ENCODE assay signal across 22 cellular contexts in genomic region chr22:37830093-37830842, GRCh38. TPM values are rescaled to one million over a fixed set of nuclear protein-coding genes. Genes with fewer than 3 reads are reported as not detected.
A peak's percentile ranks its signal among the peaks of the same experiment; 100 is the strongest.
DNase-seq lines count a peak whose midpoint lies in the region; ATAC-seq, FAIRE-seq and TF ChIP-seq lines count a peak whose summit lies in the region.
"Had no signal": no experiment of that assay in that cellular context is flagged by ENCODE, and none has a peak within 500 bp of the region (broad histone marks: within the 10 kb centered on the region; RNA-seq: fewer than 3 reads in every experiment).

No MANE protein-coding gene starts in this region.

- ATAC-seq in right cardiac atrium (no peak), heart left ventricle (no peak), K562 (no peak)
- no peak for ATAC-seq in stimulated activated memory B cell treated with anti-CD40 and anti-IgM and Interleukin-4, amounts not matched to agents 10 μg/mL and 1 μg/mL and 100 μg/mL, for 72 hours
- ATAC-seq: CD8-positive, alpha-beta T cell had no signal

- H3K4me2 ChIP-seq in K562 (ENCODE audit: insufficient read depth, low read length), result no peak overlapping the region

- FAIRE-seq in K562 (lab: Jason Lieb, UNC), result no peak
- FAIRE-seq: D721Med, G401.6, GM12891, H1 had no signal

- no peaks in the 10 kb centered on the region for H3K79me2 ChIP-seq in K562 (ENCODE audit: control insufficient read depth, insufficient read depth, low read length)

- H3K4me1 Mint-ChIP-seq in stimulated activated memory B cell treated with anti-CD40 and anti-IgM and Interleukin-4, amounts not matched to agents 10 μg/mL and 1 μg/mL and 100 μg/mL, for 72 hours, result no peaks in the 10 kb centered on the region
- H3K4me1 Mint-ChIP-seq: CD14-positive monocyte had no signal

- CTCF ChIA-PET in RWPE1 (lab: Yijun Ruan, JAX), result interaction anchor here (0.8 kb wide), 1 partner anchor 33 kb away, joined by 3 read pairs; no protein-coding TSS in a partner anchor
- CTCF ChIA-PET in K562 (lab: Yijun Ruan, JAX; ENCODE audit: low intra/inter-chr PET ratio), result no interaction called here

- H3K9me3 ChIP-seq in right cardiac atrium (ENCODE audit: control insufficient read depth, low read length), result no peaks in the 10 kb centered on the region
- no peaks in the 10 kb centered on the region for H3K9me3 ChIP-seq in heart left ventricle
- H3K9me3 ChIP-seq in K562 (replicated peaks; ENCODE audit: control insufficient read depth, insufficient read depth, low read depth, low read length), result no peaks in the 10 kb centered on the region

- H3K27me3 ChIP-seq in right cardiac atrium (ENCODE audit: control insufficient read depth, insufficient read depth) (no peaks in the 10 kb centered on the region), heart left ventricle (no peaks in the 10 kb centered on the region), K562 (ENCODE audit: control insufficient read depth in 2 of 2, insufficient read depth in 2 of 2, low read length in 2 of 2) (no peaks in the 10 kb centered on the region)

- POLR2A ChIA-PET in RWPE1 (lab: Yijun Ruan, JAX; ENCODE audit: low non-redundant PET), result no interaction called here
- POLR2A ChIA-PET in K562 (lab: Yijun Ruan, JAX), result interaction anchor here (0.7 to 1.2 kb wide), 3 partner anchors 13 to 175 kb away, joined by 3 to 4 read pairs (median 4); no protein-coding TSS in a partner anchor

- peaks cover 40% of the 10 kb centered on the region for H3K36me3 Mint-ChIP-seq in stimulated activated memory B cell treated with anti-CD40 and anti-IgM and Interleukin-4, amounts not matched to agents 10 μg/mL and 1 μg/mL and 100 μg/mL, for 72 hours

- in situ Hi-C loops in K562 (cut with MboI), result no loop called here

- no peak overlapping the region for H2AFZ ChIP-seq in K562 (ENCODE audit: low read depth, low read length)

- no TSS peak for BruUV-seq in K562 (replicated peaks; lab: Mats Ljungman, UMichigan)

- TF ChIP-seq POLR2A in heart left ventricle (IDR thresholded peaks at IDR 0.05) (no peak), K562 (conservative IDR thresholded peaks at IDR 0.05) (no peak)

- 96% methylated on average over 14 of the region's 14 CpGs for WGBS in right cardiac atrium
- 87 to 96% (median 92%) methylated on average over 13 to 14 of the region's 14 CpGs for WGBS in heart left ventricle, 4 donors
- 81% methylated on average over 10 of the region's 14 CpGs for WGBS in K562 (ENCODE audit: insufficient coverage, low coverage, missing lambda C conversion rate)

- peak overlapping the region in 1 of 2 experiments; percentile 52; a peak in 2 of 4 replicates for H3K9ac ChIP-seq in K562 (ENCODE audit: insufficient read depth in 1 of 2, low read depth in 2 of 2, low read length in 2 of 2)

- H3K27ac Mint-ChIP-seq in stimulated activated memory B cell treated with anti-CD40 and anti-IgM and Interleukin-4, amounts not matched to agents 10 μg/mL and 1 μg/mL and 100 μg/mL, for 72 hours, result no peak overlapping the region
- H3K27ac Mint-ChIP-seq: CD8-positive, alpha-beta T cell had no signal

- H3K27ac ChIP-seq in right cardiac atrium (ENCODE audit: low read length), result no peak overlapping the region
- H3K27ac ChIP-seq in heart left ventricle, result no peak overlapping the region
- peak overlapping the region; percentile 33 for H3K27ac ChIP-seq in RWPE1
- H3K27ac ChIP-seq in K562 (ENCODE audit: extremely low read depth, low read depth, low read length), result no peak overlapping the region
- H3K27ac ChIP-seq: 22Rv1 had no signal

- no peak for TF ChIP-seq RAD21 in K562 (CRISPR knock-in tag; conservative IDR thresholded peaks at IDR 0.05 in 1 of 2, IDR thresholded peaks at IDR 0.05 in 1 of 2)

- H3K36me3 ChIP-seq in heart left ventricle (peaks cover 0 to 65% (median 54%) of the 10 kb centered on the region in 9 donors), K562 (ENCODE audit: control insufficient read depth, insufficient read depth, low read length) (peaks cover 52% of the 10 kb centered on the region; the same call in 2 of the 3 replicates)

- H4K20me1 ChIP-seq in K562 (replicated peaks; ENCODE audit: control insufficient read depth, insufficient read depth, low read length), result no peaks in the 10 kb centered on the region

- H3K4me1 ChIP-seq in right cardiac atrium (ENCODE audit: control insufficient read depth, insufficient read depth, low read length) (no peaks in the 10 kb centered on the region), heart left ventricle (peaks cover 0 to 15% (median 3%) of the 10 kb centered on the region in 12 donors), K562 (replicated peaks in 1 of 2; ENCODE audit: control insufficient read depth in 2 of 2, insufficient read depth in 2 of 2, low read length in 2 of 2) (no peaks in the 10 kb centered on the region; a peak in 1 of 5 replicates)

- H3K9me1 ChIP-seq in K562 (ENCODE audit: control insufficient read depth, insufficient read depth, low read length), result no peaks in the 10 kb centered on the region

- H3K9me3 Mint-ChIP-seq in stimulated activated memory B cell treated with anti-CD40 and anti-IgM and Interleukin-4, amounts not matched to agents 10 μg/mL and 1 μg/mL and 100 μg/mL, for 72 hours, result no peaks in the 10 kb centered on the region
- H3K9me3 Mint-ChIP-seq: CD14-positive monocyte; CD8-positive, alpha-beta T cell had no signal

- no peak for TF ChIP-seq EP300 in K562 (IDR thresholded peaks at IDR 0.05; ENCODE audit: low read length)

- DNase-seq in right cardiac atrium (peak in 2 of 3 donors; percentile 21 to 31), heart left ventricle (no peak), RWPE1 (ENCODE audit: low spot score) (no peak), K562 (ENCODE audit: extremely low read depth in 1 of 4, low spot score in 3 of 4) (no peak), anterior cingulate cortex (lab: John Stamatoyannopoulos, UW) (no peak)
- no peak for DNase-seq in activated CD4-positive, alpha-beta T cell treated with anti-CD3 and anti-CD28 coated beads for 1 hour
- DNase-seq: CD8-positive, alpha-beta T cell; COR-L47; DMS153; DMS79 treated with DMSO at 0.1 percent for 48 hours; EL; HCEC 1CT had no signal

- H3K4me3 Mint-ChIP-seq in stimulated activated memory B cell treated with anti-CD40 and anti-IgM and Interleukin-4, amounts not matched to agents 10 μg/mL and 1 μg/mL and 100 μg/mL, for 72 hours, result no peak overlapping the region
- H3K4me3 Mint-ChIP-seq: CD14-positive monocyte; CD8-positive, alpha-beta T cell had no signal

- intact Hi-C loops in right cardiac atrium (cut with DNase I), result no loop called here
- intact Hi-C loops in heart left ventricle (cut with DNase I), result no loop called here
- intact Hi-C loops in K562 (cut with micrococcal nuclease), result no loop called here

- H3K4me3 ChIP-seq in right cardiac atrium (ENCODE audit: low read length) (no peak overlapping the region), heart left ventricle (no peak overlapping the region), K562 (no peak overlapping the region)

- H3K27me3 Mint-ChIP-seq in stimulated activated memory B cell treated with anti-CD40 and anti-IgM and Interleukin-4, amounts not matched to agents 10 μg/mL and 1 μg/mL and 100 μg/mL, for 72 hours, result peaks cover 6% of the 10 kb centered on the region

- TF ChIP-seq CTCF in heart left ventricle (IDR thresholded peaks at IDR 0.05), result no peak
- no peak for TF ChIP-seq CTCF in RWPE1 (conservative IDR thresholded peaks at IDR 0.05; ENCODE audit: low read depth)
- no peak for TF ChIP-seq CTCF in K562 (IDR thresholded peaks at IDR 0.05 in 2 of 3, conservative IDR thresholded peaks at IDR 0.05 in 1 of 3; ENCODE audit: insufficient read depth in 2 of 3, low read depth in 1 of 3, low read length in 3 of 3)

RNA-seq across cellular contexts. Expression of gene GALR3, which starts 7.1 kb away (rescaled TPM):
- total RNA-seq in right cardiac atrium (not detected), heart left ventricle (not detected), K562 (2014; rRNA removed) (0.24 TPM in 1 of 2 replicates, not detected in the other), K562 (2014; rRNA removed; fragmentation: Illumina TruSeq; extraction: Trizol) (not detected in 2 replicates), K562 (2015; rRNA removed; fragmentation: Illumina TruSeq; extraction: Trizol) (not detected in 2 replicates), K562 (2021) (0.13 and 0.31 TPM in 2 replicates)
- polyA plus RNA-seq in right cardiac atrium (not detected), heart left ventricle (not detected), K562 (2011; rRNA removed) (0.11 TPM in 1 of 2 replicates, not detected in the other), K562 (2014; fragmentation: Illumina TruSeq; extraction: Trizol) (not detected in 2 replicates), K562 (2014; fragmentation: Nextera tagmentation; extraction: Ambion mirVana) (not detected), K562 (2014; rRNA removed) (not detected in 2 replicates)
- total RNA-seq in K562 (2011; cell fraction: chromatin; rRNA removed; ENCODE audit: low replicate concordance), result 0.44 TPM in 1 of 2 replicates, not detected in the other
- 0.33 and 0.53 TPM in 2 replicates for total RNA-seq in K562 (2011; cell fraction: nucleolus; rRNA removed)
- total RNA-seq in K562 (2011; cell fraction: nucleoplasm; rRNA removed), result 0.69 TPM in 1 of 2 replicates, not detected in the other
- polyA plus RNA-seq in K562 (2011; cell fraction: cytosol; rRNA removed), result 0.07 TPM in 1 of 2 replicates, not detected in the other
- polyA plus RNA-seq in K562 (2011; cell fraction: nucleus; rRNA removed), result 0.33 and 0.38 TPM in 2 replicates
- polyA plus RNA-seq in K562 (2012), result 0.28 TPM in 1 of 2 replicates, not detected in the other
- polyA minus RNA-seq in K562 (2011; rRNA and poly(A)+ RNA removed), result not detected in 2 replicates
- not detected in 2 replicates for polyA minus RNA-seq in K562 (2011; cell fraction: cytosol; rRNA and poly(A)+ RNA removed)
- 0.27 TPM in 1 of 2 replicates, not detected in the other for polyA minus RNA-seq in K562 (2011; cell fraction: nucleus; rRNA and poly(A)+ RNA removed)
- total RNA-seq: A673; CD8-positive, alpha-beta T cell; HT-29 had no signal
- polyA plus RNA-seq: BJ, CD14-positive monocyte had no signal

RNA-seq across cellular contexts. Expression of gene ANKRD54, which starts 13.9 kb away (rescaled TPM):
- 10 to 100 TPM; 10.9 to 16.5 (median 14.5) TPM for total RNA-seq in right cardiac atrium
- polyA plus RNA-seq in right cardiac atrium, result 12.1 TPM
- total RNA-seq in heart left ventricle, result 10 to 100 TPM; 11.6 to 44.6 (median 15.9) TPM
- polyA plus RNA-seq in heart left ventricle, result 10 to 100 TPM; 15.7 to 20.4 TPM
- total RNA-seq in K562 (2011; cell fraction: chromatin; rRNA removed; ENCODE audit: low replicate concordance), result 21.8 and 45.7 TPM in 2 replicates
- 36.7 and 40.0 TPM in 2 replicates for total RNA-seq in K562 (2011; cell fraction: nucleolus; rRNA removed)
- 35.6 and 41.5 TPM in 2 replicates for total RNA-seq in K562 (2011; cell fraction: nucleoplasm; rRNA removed)
- total RNA-seq in K562 (2014; rRNA removed), result 22.9 and 27.5 TPM in 2 replicates
- total RNA-seq in K562 (2014; rRNA removed; fragmentation: Illumina TruSeq; extraction: Trizol), result 8.8 and 11.5 TPM in 2 replicates
- 16.1 and 17.0 TPM in 2 replicates for total RNA-seq in K562 (2015; rRNA removed; fragmentation: Illumina TruSeq; extraction: Trizol)
- 23.6 and 24.3 TPM in 2 replicates for total RNA-seq in K562 (2021)
- 14.5 and 21.8 TPM in 2 replicates for polyA plus RNA-seq in K562 (2011; rRNA removed)
- 21.8 and 41.2 TPM in 2 replicates for polyA plus RNA-seq in K562 (2011; cell fraction: cytosol; rRNA removed)
- polyA plus RNA-seq in K562 (2011; cell fraction: nucleus; rRNA removed), result 56.1 and 59.2 TPM in 2 replicates
- polyA plus RNA-seq in K562 (2012), result 16.4 and 21.6 TPM in 2 replicates
- 17.5 and 21.6 TPM in 2 replicates for polyA plus RNA-seq in K562 (2014; fragmentation: Illumina TruSeq; extraction: Trizol)
- polyA plus RNA-seq in K562 (2014; fragmentation: Nextera tagmentation; extraction: Ambion mirVana), result 10 to 100 TPM in 1 of 2 experiments, 1 to 10 TPM in 1; 5.9 to 11.6 TPM
- polyA plus RNA-seq in K562 (2014; rRNA removed), result 22.4 and 24.6 TPM in 2 replicates
- polyA minus RNA-seq in K562 (2011; rRNA and poly(A)+ RNA removed), result 5.2 and 12.7 TPM in 2 replicates
- 9.3 and 11.3 TPM in 2 replicates for polyA minus RNA-seq in K562 (2011; cell fraction: cytosol; rRNA and poly(A)+ RNA removed)
- 10.1 and 12.6 TPM in 2 replicates for polyA minus RNA-seq in K562 (2011; cell fraction: nucleus; rRNA and poly(A)+ RNA removed)

RNA-seq across cellular contexts. Expression of gene EIF3L, which starts 19.0 kb away (rescaled TPM):
- total RNA-seq in right cardiac atrium (100 to 1,000 TPM; 291 to 354 (median 334) TPM), heart left ventricle (100 to 1,000 TPM; 237 to 456 (median 369) TPM), K562 (2014; rRNA removed) (282 and 295 TPM in 2 replicates), K562 (2014; rRNA removed; fragmentation: Illumina TruSeq; extraction: Trizol) (347 and 353 TPM in 2 replicates), K562 (2015; rRNA removed; fragmentation: Illumina TruSeq; extraction: Trizol) (306 and 312 TPM in 2 replicates), K562 (2021) (402 and 426 TPM in 2 replicates)
- polyA plus RNA-seq in right cardiac atrium (144 TPM), heart left ventricle (100 to 1,000 TPM; 111 to 284 TPM), K562 (2011; rRNA removed) (699 and 703 TPM in 2 replicates), K562 (2014; fragmentation: Illumina TruSeq; extraction: Trizol) (395 and 506 TPM in 2 replicates), K562 (2014; fragmentation: Nextera tagmentation; extraction: Ambion mirVana) (100 to 1,000 TPM; 368 to 462 TPM), K562 (2014; rRNA removed) (257 and 313 TPM in 2 replicates)
- 160 and 200 TPM in 2 replicates for total RNA-seq in K562 (2011; cell fraction: chromatin; rRNA removed; ENCODE audit: low replicate concordance)
- total RNA-seq in K562 (2011; cell fraction: nucleolus; rRNA removed), result 170 and 183 TPM in 2 replicates
- 181 and 259 TPM in 2 replicates for total RNA-seq in K562 (2011; cell fraction: nucleoplasm; rRNA removed)
- 552 and 733 TPM in 2 replicates for polyA plus RNA-seq in K562 (2011; cell fraction: cytosol; rRNA removed)
- 176 and 282 TPM in 2 replicates for polyA plus RNA-seq in K562 (2011; cell fraction: nucleus; rRNA removed)
- polyA plus RNA-seq in K562 (2012), result 544 and 794 TPM in 2 replicates
- 964 and 1,011 TPM in 2 replicates for polyA minus RNA-seq in K562 (2011; rRNA and poly(A)+ RNA removed)
- polyA minus RNA-seq in K562 (2011; cell fraction: cytosol; rRNA and poly(A)+ RNA removed), result 200 and 235 TPM in 2 replicates
- 52.8 and 107 TPM in 2 replicates for polyA minus RNA-seq in K562 (2011; cell fraction: nucleus; rRNA and poly(A)+ RNA removed)

RNA-seq across cellular contexts. Expression of gene GCAT, which starts 22.5 kb away (rescaled TPM):
- total RNA-seq in right cardiac atrium (10 to 100 TPM; 10.3 to 20.2 (median 15.3) TPM), heart left ventricle (10 to 100 TPM; 25.2 to 83.6 (median 39.7) TPM), K562 (2014; rRNA removed) (69.9 and 81.1 TPM in 2 replicates), K562 (2014; rRNA removed; fragmentation: Illumina TruSeq; extraction: Trizol) (9.3 and 13.6 TPM in 2 replicates), K562 (2015; rRNA removed; fragmentation: Illumina TruSeq; extraction: Trizol) (26.4 TPM in 2 replicates), K562 (2021) (61.7 and 63.4 TPM in 2 replicates)
- polyA plus RNA-seq in right cardiac atrium (19.5 TPM), heart left ventricle (10 to 100 TPM; 26.7 to 53.4 TPM), K562 (2011; rRNA removed) (21.1 and 31.0 TPM in 2 replicates), K562 (2014; fragmentation: Illumina TruSeq; extraction: Trizol) (31.8 and 50.7 TPM in 2 replicates), K562 (2014; fragmentation: Nextera tagmentation; extraction: Ambion mirVana) (1 to 10 TPM; 1.9 to 5.3 TPM), K562 (2014; rRNA removed) (57.7 and 57.8 TPM in 2 replicates)
- 16.0 and 39.6 TPM in 2 replicates for total RNA-seq in K562 (2011; cell fraction: chromatin; rRNA removed; ENCODE audit: low replicate concordance)
- total RNA-seq in K562 (2011; cell fraction: nucleolus; rRNA removed), result 46.5 and 53.8 TPM in 2 replicates
- 23.7 and 29.9 TPM in 2 replicates for total RNA-seq in K562 (2011; cell fraction: nucleoplasm; rRNA removed)
- polyA plus RNA-seq in K562 (2011; cell fraction: cytosol; rRNA removed), result 32.3 and 62.2 TPM in 2 replicates
- polyA plus RNA-seq in K562 (2011; cell fraction: nucleus; rRNA removed), result 68.1 and 71.9 TPM in 2 replicates
- polyA plus RNA-seq in K562 (2012), result 31.0 and 75.8 TPM in 2 replicates
- 6.5 and 8.8 TPM in 2 replicates for polyA minus RNA-seq in K562 (2011; rRNA and poly(A)+ RNA removed)
- 29.9 and 31.5 TPM in 2 replicates for polyA minus RNA-seq in K562 (2011; cell fraction: cytosol; rRNA and poly(A)+ RNA removed)
- polyA minus RNA-seq in K562 (2011; cell fraction: nucleus; rRNA and poly(A)+ RNA removed), result 15.6 and 25.7 TPM in 2 replicates

Comparison
In these comparisons a context has a peak if more than half of its experiments do, and no peak if none do; other contexts are left out.
1. DNase-seq: peak in right cardiac atrium (2 of 3); none in heart left ventricle (0 of 5), RWPE1 (single experiment), K562 (0 of 4), anterior cingulate cortex (0 of 58) and activated CD4-positive, alpha-beta T cell treated with anti-CD3 and anti-CD28 coated beads for 1 hour (single experiment).